ENCODE assay signal across 10 cellular contexts in the genomic region with DNA sequence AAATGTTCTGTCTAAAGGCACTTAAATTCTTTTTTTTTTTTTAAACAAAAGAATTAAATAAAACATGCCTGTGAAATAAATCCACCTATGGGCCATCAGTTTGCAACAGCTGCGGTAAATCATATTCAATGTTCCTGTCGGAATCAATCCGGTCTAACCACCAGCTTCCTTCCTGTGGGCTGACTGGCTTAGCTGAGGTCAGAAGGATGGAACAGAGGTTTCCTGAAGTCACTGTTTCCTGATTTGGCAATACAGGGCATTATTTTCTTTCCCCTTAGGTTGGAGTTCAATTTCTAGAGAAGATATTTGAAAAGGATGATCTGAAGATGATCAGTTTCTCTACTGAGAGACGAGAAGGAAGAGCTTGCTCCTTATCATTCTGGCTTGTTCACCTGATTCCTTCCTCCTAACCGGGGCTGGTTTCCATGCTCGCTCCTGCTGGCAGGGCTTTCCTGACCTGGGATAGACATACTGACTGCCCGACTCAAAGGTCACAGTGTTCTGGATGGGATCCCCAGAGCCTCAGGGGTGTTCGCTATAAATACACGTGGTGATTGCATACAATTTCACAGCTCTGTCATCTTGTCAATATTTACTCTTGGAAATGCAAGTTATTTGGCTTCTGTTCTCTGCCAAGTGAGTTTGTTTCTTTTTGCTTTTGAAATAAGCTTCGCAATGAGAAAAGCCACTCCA. TPM values are rescaled to one million over a fixed set of nuclear protein-coding genes. Genes with fewer than 3 reads are reported as not detected.
DNase-seq lines count a peak whose midpoint lies in the region; TF ChIP-seq lines count a peak whose summit lies in the region.
"Had no signal": no experiment of that assay in that cellular context is flagged by ENCODE, and none has a peak within 500 bp of the region (broad histone marks: within the 10 kb centered on the region; RNA-seq: fewer than 3 reads in every experiment).

No MANE protein-coding gene starts in this region.

- peak overlapping the region in 1 of 4 donors; percentile 2 for H3K4me3 ChIP-seq in esophagus muscularis mucosa
- no peak overlapping the region for H3K4me3 ChIP-seq in parathyroid adenoma (ENCODE audit: low read depth, low read length)
- H3K4me3 ChIP-seq in ovary = no peak overlapping the region

- peak; percentile 27 for DNase-seq in GDM1 (lab: John Stamatoyannopoulos, UW)
- DNase-seq in NOMO-1 (lab: John Stamatoyannopoulos, UW; ENCODE audit: unreplicated experiment in 2 of 2) = peak; percentile 68 to 83
- no peak for DNase-seq in esophagus muscularis mucosa (ENCODE audit: extremely low spot score)
- DNase-seq in SIG-M5 (lab: John Stamatoyannopoulos, UW) = no peak
- DNase-seq in ovary = no peak
- no peak for DNase-seq in NCI-H146 treated with DMSO at 0.1 percent for 48 hours (lab: John Stamatoyannopoulos, UW; ENCODE audit: unreplicated experiment)
- DNase-seq in activated T-cell treated with anti-CD3 and anti-CD28 coated beads, Interleukin-2, amount 50 U/mL, for 48 hours = no peak
- DNase-seq: amniotic stem cell, MM.1S had no signal

- TF ChIP-seq POLR2A in esophagus muscularis mucosa (IDR thresholded peaks at IDR 0.05; ENCODE audit: low read depth) = no peak
- no peak for TF ChIP-seq POLR2A in ovary (IDR thresholded peaks at IDR 0.05)

- no peaks in the 10 kb centered on the region for H3K79me2 ChIP-seq in parathyroid adenoma

- no peak for TF ChIP-seq EP300 in esophagus muscularis mucosa (IDR thresholded peaks at IDR 0.05)
- TF ChIP-seq EP300 in ovary (IDR thresholded peaks at IDR 0.05) = no peak

- H3K4me2 ChIP-seq in parathyroid adenoma (ENCODE audit: low read length) = peak overlapping the region; percentile 15

- H3K36me3 ChIP-seq in esophagus muscularis mucosa (peaks cover 0 to 42% (median 38%) of the 10 kb centered on the region in 4 donors), parathyroid adenoma (ENCODE audit: control insufficient read depth, insufficient read depth, low read length) (no peaks in the 10 kb centered on the region), ovary (no peaks in the 10 kb centered on the region)

- no peaks in the 10 kb centered on the region for H3K9me3 ChIP-seq in esophagus muscularis mucosa
- H3K9me3 ChIP-seq in parathyroid adenoma (ENCODE audit: control insufficient read depth, low read length) = no peaks in the 10 kb centered on the region
- H3K9me3 ChIP-seq in ovary = no peaks in the 10 kb centered on the region

- H3K27me3 ChIP-seq in esophagus muscularis mucosa (no peaks in the 10 kb centered on the region), parathyroid adenoma (ENCODE audit: control insufficient read depth, insufficient read depth, low read length) (no peaks in the 10 kb centered on the region), ovary (no peaks in the 10 kb centered on the region)

- intact Hi-C loops in esophagus muscularis mucosa (cut with DNase I) = no loop called here
- intact Hi-C loops in ovary (cut with DNase I) = no loop called here

- TF ChIP-seq CTCF in esophagus muscularis mucosa (IDR thresholded peaks at IDR 0.05) (no peak), parathyroid adenoma (IDR thresholded peaks at IDR 0.05) (no peak), ovary (IDR thresholded peaks at IDR 0.05) (no peak)

- peak overlapping the region; percentile 61 to 83 (median 74) for H3K27ac ChIP-seq in esophagus muscularis mucosa (replicated peaks in 1 of 4)
- H3K27ac ChIP-seq in parathyroid adenoma = peak overlapping the region; percentile 54
- no peak overlapping the region for H3K27ac ChIP-seq in ovary

- no peak overlapping the region for H2AFZ ChIP-seq in parathyroid adenoma

- WGBS in esophagus muscularis mucosa = 22% methylated on average over 10 of the region's 10 CpGs
- WGBS in ovary, 3 donors = 23 to 38% (median 30%) methylated on average over 10 of the region's 10 CpGs

- H3K4me1 ChIP-seq in esophagus muscularis mucosa (peaks cover 20 to 72% (median 61%) of the 10 kb centered on the region in 4 donors), parathyroid adenoma (no peaks in the 10 kb centered on the region), ovary (ENCODE audit: insufficient read depth) (peaks cover 7% of the 10 kb centered on the region)

- no peak overlapping the region for H3K9ac ChIP-seq in parathyroid adenoma

RNA-seq across cellular contexts. Expression of gene PDLIM3, which starts 21.7 kb away (rescaled TPM):
- total RNA-seq in esophagus muscularis mucosa = 1,000 to 10,000 TPM; 1,279 to 2,098 (median 1,627) TPM
- 100 to 1,000 TPM in 3 of 7 donors, 10 to 100 TPM in 4; 40.9 to 220 (median 78.7) TPM for total RNA-seq in ovary
- polyA plus RNA-seq in ovary = 100 to 1,000 TPM in 1 of 2 donors, 10 to 100 TPM in 1; 49.5 to 146 TPM

RNA-seq across cellular contexts. Expression of gene CCDC110, which starts 42.1 kb away (rescaled TPM):
- total RNA-seq in esophagus muscularis mucosa = 1 to 10 TPM; 2.9 to 6.3 (median 4.4) TPM
- total RNA-seq in ovary = 1 to 10 TPM; 2.8 to 6.4 (median 3.3) TPM
- 1 to 10 TPM; 1.8 to 2.7 TPM for polyA plus RNA-seq in ovary

Comparison
In these comparisons a context has a peak if more than half of its experiments do, and no peak if none do; other contexts are left out.
1. DNase-seq: peak in GDM1 (single experiment) and NOMO-1 (2 of 2); none in esophagus muscularis mucosa (single experiment), SIG-M5 (single experiment), ovary (0 of 5), NCI-H146 treated with DMSO at 0.1 percent for 48 hours (single experiment) and activated T-cell treated with anti-CD3 and anti-CD28 coated beads, Interleukin-2, amount 50 U/mL, for 48 hours (0 of 2).
2. H3K27ac ChIP-seq: peak in esophagus muscularis mucosa (4 of 4) and parathyroid adenoma (single experiment); none in ovary (0 of 2).
3. RNA of gene PDLIM3, which starts 21.7 kb away (total RNA-seq): 1,279 to 2,098 TPM in esophagus muscularis mucosa; 40.9 to 220 TPM in ovary; every median in the first group is over 4 times any median in the second.